Comparison of ENCODE assay signal across 23 cellular contexts in genomic region chr1:154190550-154190949, GRCh38. TPM values are rescaled to one million over a fixed set of nuclear protein-coding genes. Genes with fewer than 3 reads are reported as not detected.
DNase-seq lines count a peak whose midpoint lies in the region; ATAC-seq, FAIRE-seq and TF ChIP-seq lines count a peak whose summit lies in the region.
"Had no signal": no experiment of that assay in that cellular context is flagged by ENCODE, and none has a peak within 500 bp of the region (broad histone marks: within the 10 kb centered on the region; RNA-seq: fewer than 3 reads in every experiment).

No MANE protein-coding gene starts in this region.

- TF ChIP-seq RAD21 in HepG2 (CRISPR knock-in tag; IDR thresholded peaks at IDR 0.05): no peak

- no peak overlapping the region for H3K4me3 Mint-ChIP-seq in mesothelial cell of epicardium
- H3K4me3 Mint-ChIP-seq: activated naive CD4-positive, alpha-beta T cell treated with anti-CD3 and anti-CD28 coated beads, Interleukin-2, amount 50 U/mL, for 24 hours; T-helper 2 cell treated with Interferon-gamma antibody and Interleukin-4, amounts not matched to agents 5 μg/mL and 100 μg/mL, for 36 hours had no signal

- H3K4me1 Mint-ChIP-seq in mesothelial cell of epicardium: peaks cover 12% of the 10 kb centered on the region
- H3K4me1 Mint-ChIP-seq: activated naive CD4-positive, alpha-beta T cell treated with anti-CD3 and anti-CD28 coated beads, Interleukin-2, amount 50 U/mL, for 24 hours had no signal

- no peak overlapping the region for H3K4me2 ChIP-seq in HepG2 (ENCODE audit: low read depth, low read length)

- POLR2A ChIA-PET in HepG2 (lab: Yijun Ruan, JAX): interaction anchor here (0.8 kb wide), 1 partner anchor 30 kb away, joined by 3 read pairs; a partner anchor contains a TSS

- in situ Hi-C loops in HepG2 (cut with HindIII; ENCODE audit: extremely low pct_ligation_motif_present, low pct_unique_long_range_greater_than_20kb): no loop called here

- no peak for TF ChIP-seq CTCF in AG09309 (IDR thresholded peaks at IDR 0.05; ENCODE audit: control insufficient read depth, insufficient read depth, low read depth, low read length, missing control alignments)
- TF ChIP-seq CTCF in HepG2 (CRISPR knock-in tag; IDR thresholded peaks at IDR 0.05): no peak
- no peak for TF ChIP-seq CTCF in mesothelial cell of epicardium (IDR thresholded peaks at IDR 0.05; ENCODE audit: unreplicated experiment)

- peak; percentile 17 for DNase-seq in AG09309 (ENCODE audit: low read depth)
- peak; percentile 42 for DNase-seq in HTR-8/SVneo (ENCODE audit: insufficient read length, low spot score)
- peak; percentile 79 to 87 for DNase-seq in dermis microvascular lymphatic vessel endothelial cell (ENCODE audit: low read depth in 2 of 2)
- peak; percentile 44 for DNase-seq in HepG2 (ENCODE audit: low spot score)
- no peak for DNase-seq in mesothelial cell of epicardium (ENCODE audit: low spot score in 2 of 2, unreplicated experiment in 2 of 2)
- DNase-seq in activated gamma-delta T cell (lab: John Stamatoyannopoulos, UW): no peak
- no peak for DNase-seq in islet precursor cell
- no peak for DNase-seq in DMS79 (lab: John Stamatoyannopoulos, UW)
- DNase-seq: activated CD8-positive, alpha-beta memory T cell treated with anti-CD3 and anti-CD28 coated beads, Interleukin-2, amount 50 U/mL, for 48 hours; central memory CD4-positive, alpha-beta T cell; DND-41; hippocampal formation; NCI-H2081 treated with DMSO at 0.1 percent for 48 hours; NCI-H82; right lobe of liver; stimulated activated CD4-positive, alpha-beta T cell treated with anti-CD3 and anti-CD28 coated beads, Interleukin-4, amount 100 ng/mL, for 24 hours; transverse colon had no signal

- WGBS in HepG2 (ENCODE audit: low lambda C conversion rate): 0% methylated on average over 1 of the region's 1 CpG

- FAIRE-seq in HTR-8/SVneo (lab: Jason Lieb, UNC) (no peak), HepG2 (lab: Jason Lieb, UNC) (no peak)
- FAIRE-seq: endometrium had no signal

- H3K9me3 ChIP-seq in HepG2 (ENCODE audit: low read length): no peaks in the 10 kb centered on the region
- H3K9me3 ChIP-seq: right lobe of liver, transverse colon had no signal

- no peak overlapping the region for H2AFZ ChIP-seq in HepG2 (ENCODE audit: low read length)

- H3K4me3 ChIP-seq in AG09309 (ENCODE audit: control insufficient read depth, low read depth, low read length) (no peak overlapping the region), HepG2 (replicated peaks in 1 of 3; ENCODE audit: insufficient read depth in 1 of 3, low read depth in 2 of 3, low read length in 3 of 3) (no peak overlapping the region)
- H3K4me3 ChIP-seq: right lobe of liver, transverse colon had no signal

- H3K9ac ChIP-seq in HepG2 (ENCODE audit: insufficient read depth, low read depth, low read length): no peak overlapping the region

- intact Hi-C loops in HepG2 (cut with micrococcal nuclease; ENCODE audit: unreplicated experiment): loop anchor here (10.0 kb wide), 1 partner anchor 144 kb away; no protein-coding TSS in a partner anchor

- no peaks in the 10 kb centered on the region for H3K79me2 ChIP-seq in HepG2 (ENCODE audit: insufficient read depth, low read length)

- peaks cover 0 to 10% of the 10 kb centered on the region in 2 experiments; a peak in 2 of 5 replicates for H3K27me3 ChIP-seq in HepG2 (ENCODE audit: control insufficient read depth in 1 of 2, insufficient read depth in 2 of 2, low read length in 2 of 2)
- H3K27me3 ChIP-seq: right lobe of liver had no signal

- no peaks in the 10 kb centered on the region for H3K9me3 Mint-ChIP-seq in mesothelial cell of epicardium
- H3K9me3 Mint-ChIP-seq: activated naive CD4-positive, alpha-beta T cell treated with anti-CD3 and anti-CD28 coated beads, Interleukin-2, amount 50 U/mL, for 24 hours; T-helper 2 cell treated with Interferon-gamma antibody and Interleukin-4, amounts not matched to agents 5 μg/mL and 100 μg/mL, for 36 hours had no signal

- H3K27ac Mint-ChIP-seq in mesothelial cell of epicardium: no peak overlapping the region
- H3K27ac Mint-ChIP-seq: activated naive CD4-positive, alpha-beta T cell treated with anti-CD3 and anti-CD28 coated beads, Interleukin-2, amount 50 U/mL, for 24 hours; T-helper 2 cell treated with Interferon-gamma antibody and Interleukin-4, amounts not matched to agents 5 μg/mL and 100 μg/mL, for 36 hours had no signal

- H3K36me3 ChIP-seq in HepG2 (replicated peaks in 1 of 2; ENCODE audit: control insufficient read depth in 1 of 2, insufficient read depth in 2 of 2, low read length in 2 of 2): no peaks in the 10 kb centered on the region
- H3K36me3 ChIP-seq: right lobe of liver, transverse colon had no signal

- no peak for TF ChIP-seq POLR2A in HepG2 (IDR thresholded peaks at IDR 0.05; ENCODE audit: insufficient read depth in 1 of 2, low read depth in 2 of 2, low read length in 2 of 2)

- H3K36me3 Mint-ChIP-seq in mesothelial cell of epicardium: no peaks in the 10 kb centered on the region
- H3K36me3 Mint-ChIP-seq: activated naive CD4-positive, alpha-beta T cell treated with anti-CD3 and anti-CD28 coated beads, Interleukin-2, amount 50 U/mL, for 24 hours had no signal

- TF ChIP-seq EP300 in HepG2 (IDR thresholded peaks at IDR 0.05; ENCODE audit: low read depth in 2 of 2, low read length in 2 of 2) (no peak), HepG2 (CRISPR knock-in tag; IDR thresholded peaks at IDR 0.05; ENCODE audit: borderline replicate concordance) (no peak)

- H3K27ac ChIP-seq in HepG2 (ENCODE audit: extremely low read length, insufficient read depth, low read length): no peak overlapping the region
- H3K27ac ChIP-seq: right lobe of liver, transverse colon had no signal

- H3K27me3 Mint-ChIP-seq in mesothelial cell of epicardium (ENCODE audit: low read depth): peaks cover 9% of the 10 kb centered on the region
- H3K27me3 Mint-ChIP-seq: activated naive CD4-positive, alpha-beta T cell treated with anti-CD3 and anti-CD28 coated beads, Interleukin-2, amount 50 U/mL, for 24 hours had no signal

- no peaks in the 10 kb centered on the region for H4K20me1 ChIP-seq in HepG2 (ENCODE audit: insufficient read depth, low read length)

- CTCF ChIA-PET in HepG2 (lab: Yijun Ruan, JAX; ENCODE audit: low intra/inter-chr PET ratio, low total read pairs): no interaction called here

- ATAC-seq in HepG2: no peak

- H3K4me1 ChIP-seq in HepG2 (ENCODE audit: insufficient read depth, low read length): peaks cover 58% of the 10 kb centered on the region
- H3K4me1 ChIP-seq: right lobe of liver, transverse colon had no signal

- no TSS peak for BruUV-seq in HepG2 (replicated peaks; lab: Mats Ljungman, UMichigan)

RNA-seq across cellular contexts. Expression of gene TPM3, which starts 1.4 kb away (rescaled TPM):
- 298 and 390 TPM in 2 replicates for total RNA-seq in dermis microvascular lymphatic vessel endothelial cell
- 307 and 481 TPM in 2 replicates for total RNA-seq in HepG2 (2016; rRNA removed; fragmentation: Illumina TruSeq; extraction: Trizol)
- 53.8 and 55.7 TPM in 2 replicates for total RNA-seq in HepG2 (2016; cell fraction: cytosol; rRNA removed; fragmentation: Illumina TruSeq; extraction: Trizol; ENCODE audit: low read depth)
- 323 and 475 TPM in 2 replicates for total RNA-seq in HepG2 (2016; cell fraction: insoluble cytoplasmic fraction; rRNA removed; fragmentation: Illumina TruSeq; extraction: Trizol)
- 138 and 148 TPM in 2 replicates for total RNA-seq in HepG2 (2016; cell fraction: membrane; rRNA removed; fragmentation: Illumina TruSeq; extraction: Trizol)
- 108 and 115 TPM in 2 replicates for total RNA-seq in HepG2 (2016; cell fraction: nucleus; rRNA removed; fragmentation: Illumina TruSeq; extraction: Trizol)
- 131 and 160 TPM in 2 replicates for polyA plus RNA-seq in HepG2 (2011; rRNA removed)
- polyA plus RNA-seq in HepG2 (2011; cell fraction: cytosol; rRNA removed): 118 and 149 TPM in 2 replicates
- polyA plus RNA-seq in HepG2 (2011; cell fraction: nucleus; rRNA removed): 45.9 and 62.4 TPM in 2 replicates
- polyA plus RNA-seq in HepG2 (2012): 153 and 194 TPM in 2 replicates
- polyA plus RNA-seq in HepG2 (2016; cell fraction: cytosol; fragmentation: Illumina TruSeq; extraction: Trizol; ENCODE audit: low read depth): 89.5 and 101 TPM in 2 replicates
- 611 and 615 TPM in 2 replicates for polyA plus RNA-seq in HepG2 (2016; cell fraction: insoluble cytoplasmic fraction; fragmentation: Illumina TruSeq; extraction: Trizol; ENCODE audit: low read depth)
- polyA plus RNA-seq in HepG2 (2016; cell fraction: membrane; fragmentation: Illumina TruSeq; extraction: Trizol; ENCODE audit: low read depth): 145 TPM in 2 replicates
- polyA plus RNA-seq in HepG2 (2016; cell fraction: nucleus; fragmentation: Illumina TruSeq; extraction: Trizol; ENCODE audit: insufficient read depth, low read depth): 192 and 200 TPM in 2 replicates
- polyA minus RNA-seq in HepG2 (2011; rRNA and poly(A)+ RNA removed; ENCODE audit: low replicate concordance): 66.0 and 182 TPM in 2 replicates
- polyA minus RNA-seq in HepG2 (2011; cell fraction: cytosol; rRNA and poly(A)+ RNA removed): 56.6 and 67.6 TPM in 2 replicates
- 52.8 and 54.2 TPM in 2 replicates for polyA minus RNA-seq in HepG2 (2011; cell fraction: nucleus; rRNA and poly(A)+ RNA removed)
- 194 to 208 TPM (median 197 TPM) in 3 replicates for total RNA-seq in mesothelial cell of epicardium

RNA-seq across cellular contexts. Expression of gene CFAP141, which starts 15.6 kb away (rescaled TPM):
- not detected in 2 replicates for total RNA-seq in dermis microvascular lymphatic vessel endothelial cell
- not detected in 2 replicates for total RNA-seq in HepG2 (2016; rRNA removed; fragmentation: Illumina TruSeq; extraction: Trizol)
- total RNA-seq in HepG2 (2016; cell fraction: cytosol; rRNA removed; fragmentation: Illumina TruSeq; extraction: Trizol; ENCODE audit: low read depth): not detected in 2 replicates
- not detected in 2 replicates for total RNA-seq in HepG2 (2016; cell fraction: insoluble cytoplasmic fraction; rRNA removed; fragmentation: Illumina TruSeq; extraction: Trizol)
- total RNA-seq in HepG2 (2016; cell fraction: membrane; rRNA removed; fragmentation: Illumina TruSeq; extraction: Trizol): not detected in 2 replicates
- not detected in 2 replicates for total RNA-seq in HepG2 (2016; cell fraction: nucleus; rRNA removed; fragmentation: Illumina TruSeq; extraction: Trizol)
- polyA plus RNA-seq in HepG2 (2011; rRNA removed): not detected in 2 replicates
- not detected in 2 replicates for polyA plus RNA-seq in HepG2 (2011; cell fraction: cytosol; rRNA removed)
- polyA plus RNA-seq in HepG2 (2011; cell fraction: nucleus; rRNA removed): not detected in 2 replicates
- not detected in 2 replicates for polyA plus RNA-seq in HepG2 (2012)
- not detected in 2 replicates for polyA plus RNA-seq in HepG2 (2016; cell fraction: cytosol; fragmentation: Illumina TruSeq; extraction: Trizol; ENCODE audit: low read depth)
- polyA plus RNA-seq in HepG2 (2016; cell fraction: insoluble cytoplasmic fraction; fragmentation: Illumina TruSeq; extraction: Trizol; ENCODE audit: low read depth): not detected in 2 replicates
- not detected in 2 replicates for polyA plus RNA-seq in HepG2 (2016; cell fraction: membrane; fragmentation: Illumina TruSeq; extraction: Trizol; ENCODE audit: low read depth)
- polyA plus RNA-seq in HepG2 (2016; cell fraction: nucleus; fragmentation: Illumina TruSeq; extraction: Trizol; ENCODE audit: insufficient read depth, low read depth): not detected in 2 replicates
- polyA minus RNA-seq in HepG2 (2011; rRNA and poly(A)+ RNA removed; ENCODE audit: low replicate concordance): not detected in 2 replicates
- polyA minus RNA-seq in HepG2 (2011; cell fraction: cytosol; rRNA and poly(A)+ RNA removed): not detected in 2 replicates
- not detected in 2 replicates for polyA minus RNA-seq in HepG2 (2011; cell fraction: nucleus; rRNA and poly(A)+ RNA removed)
- not detected in 3 replicates for total RNA-seq in mesothelial cell of epicardium
- total RNA-seq: liver, right lobe of liver, transverse colon had no signal
- polyA plus RNA-seq: BJ, liver, neural cell had no signal

RNA-seq across cellular contexts. Expression of gene UBAP2L, which starts 30.2 kb away (rescaled TPM):
- total RNA-seq in dermis microvascular lymphatic vessel endothelial cell: 34.9 and 49.2 TPM in 2 replicates
- 74.2 and 75.9 TPM in 2 replicates for total RNA-seq in HepG2 (2016; rRNA removed; fragmentation: Illumina TruSeq; extraction: Trizol)
- total RNA-seq in HepG2 (2016; cell fraction: cytosol; rRNA removed; fragmentation: Illumina TruSeq; extraction: Trizol; ENCODE audit: low read depth): 32.2 and 32.3 TPM in 2 replicates
- total RNA-seq in HepG2 (2016; cell fraction: insoluble cytoplasmic fraction; rRNA removed; fragmentation: Illumina TruSeq; extraction: Trizol): 62.4 and 77.2 TPM in 2 replicates
- 48.4 and 51.5 TPM in 2 replicates for total RNA-seq in HepG2 (2016; cell fraction: membrane; rRNA removed; fragmentation: Illumina TruSeq; extraction: Trizol)
- 90.2 and 98.9 TPM in 2 replicates for total RNA-seq in HepG2 (2016; cell fraction: nucleus; rRNA removed; fragmentation: Illumina TruSeq; extraction: Trizol)
- polyA plus RNA-seq in HepG2 (2011; rRNA removed): 140 and 159 TPM in 2 replicates
- polyA plus RNA-seq in HepG2 (2011; cell fraction: cytosol; rRNA removed): 59.5 and 64.7 TPM in 2 replicates
- polyA plus RNA-seq in HepG2 (2011; cell fraction: nucleus; rRNA removed): 243 and 295 TPM in 2 replicates
- 73.3 and 82.5 TPM in 2 replicates for polyA plus RNA-seq in HepG2 (2012)
- 27.7 and 30.6 TPM in 2 replicates for polyA plus RNA-seq in HepG2 (2016; cell fraction: cytosol; fragmentation: Illumina TruSeq; extraction: Trizol; ENCODE audit: low read depth)
- polyA plus RNA-seq in HepG2 (2016; cell fraction: insoluble cytoplasmic fraction; fragmentation: Illumina TruSeq; extraction: Trizol; ENCODE audit: low read depth): 83.4 and 108 TPM in 2 replicates
- polyA plus RNA-seq in HepG2 (2016; cell fraction: membrane; fragmentation: Illumina TruSeq; extraction: Trizol; ENCODE audit: low read depth): 43.4 and 53.2 TPM in 2 replicates
- 205 and 223 TPM in 2 replicates for polyA plus RNA-seq in HepG2 (2016; cell fraction: nucleus; fragmentation: Illumina TruSeq; extraction: Trizol; ENCODE audit: insufficient read depth, low read depth)
- 231 and 359 TPM in 2 replicates for polyA minus RNA-seq in HepG2 (2011; rRNA and poly(A)+ RNA removed; ENCODE audit: low replicate concordance)
- 29.0 and 31.7 TPM in 2 replicates for polyA minus RNA-seq in HepG2 (2011; cell fraction: cytosol; rRNA and poly(A)+ RNA removed)
- 310 and 330 TPM in 2 replicates for polyA minus RNA-seq in HepG2 (2011; cell fraction: nucleus; rRNA and poly(A)+ RNA removed)
- 265 to 283 TPM (median 271 TPM) in 3 replicates for total RNA-seq in mesothelial cell of epicardium

RNA-seq across cellular contexts. Expression of gene NUP210L, which starts 35.7 kb away (rescaled TPM):
- total RNA-seq in dermis microvascular lymphatic vessel endothelial cell: under 0.01 TPM in 2 replicates
- total RNA-seq in HepG2 (2016; rRNA removed; fragmentation: Illumina TruSeq; extraction: Trizol): not detected in 2 replicates
- total RNA-seq in HepG2 (2016; cell fraction: cytosol; rRNA removed; fragmentation: Illumina TruSeq; extraction: Trizol; ENCODE audit: low read depth): not detected in 2 replicates
- total RNA-seq in HepG2 (2016; cell fraction: insoluble cytoplasmic fraction; rRNA removed; fragmentation: Illumina TruSeq; extraction: Trizol): not detected in 2 replicates
- total RNA-seq in HepG2 (2016; cell fraction: membrane; rRNA removed; fragmentation: Illumina TruSeq; extraction: Trizol): not detected in 2 replicates
- total RNA-seq in HepG2 (2016; cell fraction: nucleus; rRNA removed; fragmentation: Illumina TruSeq; extraction: Trizol): not detected in 2 replicates
- polyA plus RNA-seq in HepG2 (2011; rRNA removed): not detected in 2 replicates
- polyA plus RNA-seq in HepG2 (2011; cell fraction: cytosol; rRNA removed): not detected in 2 replicates
- polyA plus RNA-seq in HepG2 (2011; cell fraction: nucleus; rRNA removed): not detected in 2 replicates
- polyA plus RNA-seq in HepG2 (2012): not detected in 2 replicates
- polyA plus RNA-seq in HepG2 (2016; cell fraction: cytosol; fragmentation: Illumina TruSeq; extraction: Trizol; ENCODE audit: low read depth): not detected in 2 replicates
- polyA plus RNA-seq in HepG2 (2016; cell fraction: insoluble cytoplasmic fraction; fragmentation: Illumina TruSeq; extraction: Trizol; ENCODE audit: low read depth): not detected in 2 replicates
- not detected in 2 replicates for polyA plus RNA-seq in HepG2 (2016; cell fraction: membrane; fragmentation: Illumina TruSeq; extraction: Trizol; ENCODE audit: low read depth)
- not detected in 2 replicates for polyA plus RNA-seq in HepG2 (2016; cell fraction: nucleus; fragmentation: Illumina TruSeq; extraction: Trizol; ENCODE audit: insufficient read depth, low read depth)
- 0.04 TPM in 1 of 2 replicates, not detected in the other for polyA minus RNA-seq in HepG2 (2011; rRNA and poly(A)+ RNA removed; ENCODE audit: low replicate concordance)
- polyA minus RNA-seq in HepG2 (2011; cell fraction: cytosol; rRNA and poly(A)+ RNA removed): not detected in 2 replicates
- polyA minus RNA-seq in HepG2 (2011; cell fraction: nucleus; rRNA and poly(A)+ RNA removed): 0.12 TPM in 1 of 2 replicates, not detected in the other
- total RNA-seq in mesothelial cell of epicardium: 0.04 to 0.07 TPM (median 0.07 TPM) in 3 replicates
- total RNA-seq: transverse colon had no signal
- polyA plus RNA-seq: BJ, liver had no signal

Comparison
In these comparisons a context has a peak if more than half of its experiments do, and no peak if none do; other contexts are left out.
1. DNase-seq: peak in AG09309 (single experiment), HTR-8/SVneo (single experiment), dermis microvascular lymphatic vessel endothelial cell (2 of 2) and HepG2 (single experiment); none in mesothelial cell of epicardium (0 of 2), activated gamma-delta T cell (single experiment), islet precursor cell (single experiment) and DMS79 (single experiment).